8 cellular contexts compared by ENCODE assay signal in genomic region chr17:76142044-76143041, GRCh38. TPM values are rescaled to one million over a fixed set of nuclear protein-coding genes. Genes with fewer than 3 reads are reported as not detected.
A peak's percentile ranks its signal among the peaks of the same experiment; 100 is the strongest.
DNase-seq lines count a peak whose midpoint lies in the region; ATAC-seq and TF ChIP-seq lines count a peak whose summit lies in the region.

No MANE protein-coding gene starts in this region.

- H3K9me3 Mint-ChIP-seq in T-helper 1 cell treated with Interleukin-12 subunit alpha and Interleukin-12 subunit beta and Interleukin-4 antibody, amounts not matched to agents 30 μg/mL and 1 μg/mL, for 36 hours = no peaks in the 10 kb centered on the region
- no peaks in the 10 kb centered on the region for H3K9me3 Mint-ChIP-seq in effector memory CD8-positive, alpha-beta T cell

- peaks cover 41% of the 10 kb centered on the region for H3K4me1 Mint-ChIP-seq in T-helper 1 cell treated with Interleukin-12 subunit alpha and Interleukin-12 subunit beta and Interleukin-4 antibody, amounts not matched to agents 30 μg/mL and 1 μg/mL, for 36 hours (ENCODE audit: low read depth)
- peaks cover 58% of the 10 kb centered on the region in 2 donors for H3K4me1 Mint-ChIP-seq in effector memory CD8-positive, alpha-beta T cell (ENCODE audit: low read depth in 2 of 2)

- H3K27me3 ChIP-seq in prostate gland (replicated peaks; ENCODE audit: insufficient read depth) = no peaks in the 10 kb centered on the region

- TF ChIP-seq CTCF in prostate gland (IDR thresholded peaks at IDR 0.05) = no peak

- no peak for ATAC-seq in effector memory CD8-positive, alpha-beta T cell (replicated peaks)
- ATAC-seq in GM21526 (IDR thresholded peaks at IDR 0.05; ENCODE audit: low FRiP score, unreplicated experiment) = no peak

- peaks cover 16% of the 10 kb centered on the region for H3K27me3 Mint-ChIP-seq in T-helper 1 cell treated with Interleukin-12 subunit alpha and Interleukin-12 subunit beta and Interleukin-4 antibody, amounts not matched to agents 30 μg/mL and 1 μg/mL, for 36 hours (ENCODE audit: low read depth)
- peaks cover 0 to 17% of the 10 kb centered on the region in 2 donors for H3K27me3 Mint-ChIP-seq in effector memory CD8-positive, alpha-beta T cell

- peak overlapping the region; percentile 87 for H3K27ac Mint-ChIP-seq in T-helper 1 cell treated with Interleukin-12 subunit alpha and Interleukin-12 subunit beta and Interleukin-4 antibody, amounts not matched to agents 30 μg/mL and 1 μg/mL, for 36 hours
- peak overlapping the region; percentile 86 to 91 for H3K27ac Mint-ChIP-seq in effector memory CD8-positive, alpha-beta T cell

- H3K4me3 Mint-ChIP-seq in T-helper 1 cell treated with Interleukin-12 subunit alpha and Interleukin-12 subunit beta and Interleukin-4 antibody, amounts not matched to agents 30 μg/mL and 1 μg/mL, for 36 hours = peak overlapping the region; percentile 65
- peak overlapping the region; percentile 76 to 85 for H3K4me3 Mint-ChIP-seq in effector memory CD8-positive, alpha-beta T cell

- TF ChIP-seq POLR2A in prostate gland (IDR thresholded peaks at IDR 0.05) = no peak

- DNase-seq in T-helper 1 cell = no peak
- DNase-seq in NCI-H82 treated with DMSO at 0.1 percent for 48 hours (lab: John Stamatoyannopoulos, UW; ENCODE audit: unreplicated experiment) = peak; percentile 38
- DNase-seq in effector memory CD8-positive, alpha-beta T cell = no peak
- peak; percentile 68 for DNase-seq in retina
- DNase-seq in stimulated activated CD8-positive, alpha-beta memory T cell treated with anti-CD3 and anti-CD28 coated beads, Interleukin-4, amount 100 ng/mL, for 48 hours = no peak
- DNase-seq in prostate gland (ENCODE audit: low spot score) = no peak

- no peaks in the 10 kb centered on the region for H3K36me3 ChIP-seq in prostate gland

- intact Hi-C loops in prostate gland (cut with DNase I) = no loop called here

- no peaks in the 10 kb centered on the region for H3K9me3 ChIP-seq in prostate gland

- H3K4me3 ChIP-seq in prostate gland = no peak overlapping the region

- H3K4me1 ChIP-seq in prostate gland (replicated peaks) = no peaks in the 10 kb centered on the region

- no peak overlapping the region for H3K27ac ChIP-seq in prostate gland

- WGBS in prostate gland = 76% methylated on average over 16 of the region's 16 CpGs

- peaks cover 24% of the 10 kb centered on the region for H3K36me3 Mint-ChIP-seq in T-helper 1 cell treated with Interleukin-12 subunit alpha and Interleukin-12 subunit beta and Interleukin-4 antibody, amounts not matched to agents 30 μg/mL and 1 μg/mL, for 36 hours (ENCODE audit: low read depth)
- H3K36me3 Mint-ChIP-seq in effector memory CD8-positive, alpha-beta T cell (ENCODE audit: insufficient read depth) = peaks cover 27% of the 10 kb centered on the region

RNA-seq across cellular contexts. Expression of gene FOXJ1, which starts 1.3 kb away (rescaled TPM):
- total RNA-seq in prostate gland = 10 to 100 TPM in 1 of 2 donors, under 1 TPM in 1; 0.55 to 11.2 TPM

RNA-seq across cellular contexts. Expression of gene EXOC7, which starts 38.8 kb away (rescaled TPM):
- total RNA-seq in prostate gland = 100 to 1,000 TPM; 136 to 159 TPM

Comparison
In these comparisons a context has a peak if more than half of its experiments do, and no peak if none do; other contexts are left out.
1. DNase-seq: peak in NCI-H82 treated with DMSO at 0.1 percent for 48 hours (single experiment) and retina (single experiment); none in T-helper 1 cell (0 of 5), effector memory CD8-positive, alpha-beta T cell (0 of 3), stimulated activated CD8-positive, alpha-beta memory T cell treated with anti-CD3 and anti-CD28 coated beads, Interleukin-4, amount 100 ng/mL, for 48 hours (single experiment) and prostate gland (single experiment).